8 cellular contexts compared by ENCODE assay signal in the genomic region with DNA sequence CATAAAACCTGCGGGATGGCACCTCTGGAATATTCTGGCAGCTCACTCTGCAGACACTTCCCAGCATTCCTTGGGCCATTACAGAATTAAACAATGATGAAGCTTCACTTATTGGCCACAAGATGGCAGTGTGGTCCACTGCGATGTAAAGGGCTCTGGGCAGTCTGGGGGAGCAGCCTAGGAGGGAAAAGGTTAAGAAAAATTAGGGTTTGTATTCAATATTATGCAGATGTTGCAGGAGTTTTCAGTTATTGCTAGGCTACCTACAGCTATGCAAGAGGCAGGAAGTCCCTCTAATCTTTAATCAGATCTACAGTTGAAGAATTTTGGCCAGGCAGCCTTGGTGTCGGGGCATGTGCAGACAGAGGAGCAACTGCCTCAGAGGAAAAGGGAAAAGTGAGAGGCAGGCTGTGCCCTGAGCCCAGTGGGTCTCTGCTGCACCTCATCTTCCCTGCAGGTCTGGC.
A peak's percentile ranks its signal among the peaks of the same experiment; 100 is the strongest.
DNase-seq lines count a peak whose midpoint lies in the region; ATAC-seq, FAIRE-seq and TF ChIP-seq lines count a peak whose summit lies in the region.

No MANE protein-coding gene starts in this region.

- H3K27me3 Mint-ChIP-seq in type B pancreatic cell: peaks cover 10% of the 10 kb centered on the region

- H3K4me3 Mint-ChIP-seq in type B pancreatic cell: no peak overlapping the region

- no peaks in the 10 kb centered on the region for H3K36me3 ChIP-seq in lower lobe of right lung

- no peak for FAIRE-seq in HTR-8/SVneo (lab: Jason Lieb, UNC)

- ATAC-seq in GM21723 (IDR thresholded peaks at IDR 0.05; ENCODE audit: unreplicated experiment) (peak; percentile 93), lower lobe of right lung (peak; percentile 79 to 90)

- H3K27ac ChIP-seq in 22Rv1 (no peak overlapping the region), lower lobe of right lung (no peak overlapping the region)

- no peak overlapping the region for H3K27ac Mint-ChIP-seq in type B pancreatic cell

- H3K4me3 ChIP-seq in choroid plexus epithelial cell (ENCODE audit: low read depth, low read length) (no peak overlapping the region), lower lobe of right lung (no peak overlapping the region)

- no peaks in the 10 kb centered on the region for H3K9me3 Mint-ChIP-seq in type B pancreatic cell

- no peaks in the 10 kb centered on the region for H3K9me3 ChIP-seq in lower lobe of right lung

- intact Hi-C loops in lower lobe of right lung (cut with DNase I): no loop called here

- H3K27me3 ChIP-seq in lower lobe of right lung (ENCODE audit: low read depth): no peaks in the 10 kb centered on the region

- no peaks in the 10 kb centered on the region for H3K4me1 Mint-ChIP-seq in type B pancreatic cell (ENCODE audit: unreplicated experiment)

- no peaks in the 10 kb centered on the region for H3K36me3 Mint-ChIP-seq in type B pancreatic cell

- no peaks in the 10 kb centered on the region for H3K4me1 ChIP-seq in lower lobe of right lung

- peak; percentile 95 for TF ChIP-seq CTCF in 22Rv1 (IDR thresholded peaks at IDR 0.05)
- peak; percentile 86 for TF ChIP-seq CTCF in choroid plexus epithelial cell (conservative IDR thresholded peaks at IDR 0.05; ENCODE audit: low read depth, low read length)
- TF ChIP-seq CTCF in lower lobe of right lung (IDR thresholded peaks at IDR 0.05): peak; percentile 76
- peak; percentile 82 for TF ChIP-seq CTCF in type B pancreatic cell (conservative IDR thresholded peaks at IDR 0.05)

- peak; percentile 73 for DNase-seq in EL
- DNase-seq in HTR-8/SVneo (ENCODE audit: insufficient read length, low spot score): peak; percentile 43
- DNase-seq in RPMI7951 (ENCODE audit: low read depth): peak; percentile 70
- DNase-seq in choroid plexus epithelial cell (ENCODE audit: low read depth): peak; percentile 86
- DNase-seq in lower lobe of right lung: no peak
- DNase-seq in type B pancreatic cell (ENCODE audit: extremely low spot score, unreplicated experiment): no peak

Comparison
In these comparisons a context has a peak if more than half of its experiments do, and no peak if none do; other contexts are left out.
1. DNase-seq: peak in EL (single experiment), HTR-8/SVneo (single experiment), RPMI7951 (single experiment) and choroid plexus epithelial cell (single experiment); none in lower lobe of right lung (single experiment) and type B pancreatic cell (single experiment).
2. Peak in every context shown above with its lines, with median percentiles within 50 percentile points of each other: CTCF ChIP-seq.